ENCODE assay signal across 30 cellular contexts in the genomic region with DNA sequence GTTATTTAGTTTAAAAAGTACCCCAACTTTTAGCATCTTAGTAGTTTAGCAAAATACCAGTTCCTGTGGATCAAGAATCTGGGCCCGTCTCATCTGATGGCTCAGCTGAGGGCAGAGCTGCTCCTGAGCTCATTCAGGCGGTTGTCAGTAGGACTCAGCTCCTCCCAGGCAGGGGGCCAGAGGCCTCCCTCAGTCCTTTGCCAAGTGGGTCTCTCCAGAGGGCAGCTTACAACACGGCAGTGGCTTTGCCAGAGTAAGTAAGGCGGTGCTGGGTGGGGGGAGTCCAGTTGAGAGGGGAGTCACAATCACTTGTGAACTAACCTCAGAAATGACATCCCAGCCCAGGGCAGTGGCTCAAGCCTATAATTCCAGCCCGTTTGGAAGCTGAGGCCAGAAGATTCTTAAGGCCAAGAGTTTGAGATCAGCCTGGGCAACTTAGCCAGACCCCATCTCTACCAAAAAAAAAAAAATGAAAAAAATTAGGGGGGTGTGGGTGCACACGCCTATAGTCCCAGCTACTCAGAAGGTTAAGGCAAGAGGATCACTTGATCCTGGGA.
"Had no signal": no experiment of that assay in that cellular context is flagged by ENCODE, and none has a peak within 500 bp of the region (broad histone marks: within the 10 kb centered on the region; RNA-seq: fewer than 3 reads in every experiment).

No MANE protein-coding gene starts in this region.

- H3K27me3 ChIP-seq: ascending aorta, Peyer's patch had no signal

- H3K27ac ChIP-seq: ascending aorta, KMS-11, Peyer's patch, SK-N-MC had no signal

- H3K9me3 Mint-ChIP-seq: activated CD4-positive, alpha-beta T cell treated with anti-CD3 and anti-CD28 coated beads, Interleukin-2, amount 10 ng/mL, durations not matched to agents 24 days and 14 days; activated CD8-positive, alpha-beta T cell treated with anti-CD3 and anti-CD28 coated beads for 36 hours; activated T-cell treated with anti-CD3 and anti-CD28 coated beads, Interleukin-2, amount 50 U/mL, for 72 hours; activated T-helper 17 cell treated with anti-CD3 and anti-CD28 coated beads, Interleukin-2, amount 50 U/mL, for 72 hours had no signal

- H3K9me3 ChIP-seq: ascending aorta, Peyer's patch had no signal

- H3K4me3 Mint-ChIP-seq: activated CD4-positive, alpha-beta T cell treated with anti-CD3 and anti-CD28 coated beads, Interleukin-2, amount 10 ng/mL, durations not matched to agents 24 days and 14 days; activated CD8-positive, alpha-beta T cell treated with anti-CD3 and anti-CD28 coated beads for 36 hours; activated naive CD8-positive, alpha-beta T cell treated with anti-CD3 and anti-CD28 coated beads for 36 hours; activated T-cell treated with anti-CD3 and anti-CD28 coated beads, Interleukin-2, amount 50 U/mL, for 72 hours; activated T-helper 17 cell treated with anti-CD3 and anti-CD28 coated beads, Interleukin-2, amount 50 U/mL, for 72 hours had no signal

- DNase-seq: activated CD4-positive, alpha-beta T cell treated with anti-CD3 and anti-CD28 coated beads, Interleukin-2, amount 10 ng/mL, durations not matched to agents 24 days and 14 days; activated CD4-positive, alpha-beta T cell treated with anti-CD3 and anti-CD28 coated beads, Interleukin-2, amount 50 U/mL, for 4 hours; activated CD8-positive, alpha-beta T cell treated with anti-CD3 and anti-CD28 coated beads for 36 hours; activated effector memory CD4-positive, alpha-beta T cell treated with anti-CD3 and anti-CD28 coated beads, Interleukin-2, amount 50 U/mL, for 16 hours; activated naive CD4-positive, alpha-beta T cell; activated naive CD4-positive, alpha-beta T cell treated with anti-CD3 and anti-CD28 coated beads, Interleukin-2, amount 50 U/mL, for 16 hours; activated naive CD8-positive, alpha-beta T cell treated with anti-CD3 and anti-CD28 coated beads for 36 hours; activated T-cell treated with anti-CD3 and anti-CD28 coated beads, Interleukin-2, amount 50 U/mL, for 1 hour; activated T-cell treated with anti-CD3 and anti-CD28 coated beads, Interleukin-2, amount 50 U/mL, for 72 hours; amygdala; MM.1S; MV-4-11; NCI-H1092 treated with DMSO at 0.1 percent for 48 hours; NCI-H1417; NCI-H146; NCI-H187; NCI-H2029 treated with DMSO at 0.1 percent for 48 hours; NCI-H2107; NCI-H2171; NCI-H510A; NCI-H526; NCI-H748 treated with DMSO at 0.1 percent for 48 hours; PC-3; Peyer's patch; RPMI8226; T1000 had no signal

- H3K4me3 ChIP-seq: ascending aorta, Peyer's patch, SK-N-MC had no signal

- H3K36me3 ChIP-seq: ascending aorta, Peyer's patch had no signal

- H3K36me3 Mint-ChIP-seq: activated naive CD8-positive, alpha-beta T cell treated with anti-CD3 and anti-CD28 coated beads for 36 hours had no signal

- ATAC-seq: activated CD8-positive, alpha-beta T cell treated with anti-CD3 and anti-CD28 coated beads for 36 hours; activated T-cell treated with anti-CD3 and anti-CD28 coated beads, Interleukin-2, amount 50 U/mL, for 72 hours; activated T-helper 17 cell treated with anti-CD3 and anti-CD28 coated beads, Interleukin-2, amount 50 U/mL, for 72 hours; PC-3 had no signal

- H3K27ac Mint-ChIP-seq: activated CD4-positive, alpha-beta T cell treated with anti-CD3 and anti-CD28 coated beads, Interleukin-2, amount 10 ng/mL, durations not matched to agents 24 days and 14 days; activated CD8-positive, alpha-beta T cell treated with anti-CD3 and anti-CD28 coated beads for 36 hours; activated naive CD8-positive, alpha-beta T cell treated with anti-CD3 and anti-CD28 coated beads for 36 hours; activated T-cell treated with anti-CD3 and anti-CD28 coated beads, Interleukin-2, amount 50 U/mL, for 72 hours; activated T-helper 17 cell treated with anti-CD3 and anti-CD28 coated beads, Interleukin-2, amount 50 U/mL, for 72 hours had no signal

- H3K9ac ChIP-seq: KMS-11 had no signal

- H3K4me2 ChIP-seq: KMS-11 had no signal

- H3K4me1 ChIP-seq: ascending aorta, Peyer's patch had no signal

- H3K27me3 Mint-ChIP-seq: activated T-helper 17 cell treated with anti-CD3 and anti-CD28 coated beads, Interleukin-2, amount 50 U/mL, for 72 hours had no signal
